ENCODE assay signal across 14 cellular contexts in the genomic region with DNA sequence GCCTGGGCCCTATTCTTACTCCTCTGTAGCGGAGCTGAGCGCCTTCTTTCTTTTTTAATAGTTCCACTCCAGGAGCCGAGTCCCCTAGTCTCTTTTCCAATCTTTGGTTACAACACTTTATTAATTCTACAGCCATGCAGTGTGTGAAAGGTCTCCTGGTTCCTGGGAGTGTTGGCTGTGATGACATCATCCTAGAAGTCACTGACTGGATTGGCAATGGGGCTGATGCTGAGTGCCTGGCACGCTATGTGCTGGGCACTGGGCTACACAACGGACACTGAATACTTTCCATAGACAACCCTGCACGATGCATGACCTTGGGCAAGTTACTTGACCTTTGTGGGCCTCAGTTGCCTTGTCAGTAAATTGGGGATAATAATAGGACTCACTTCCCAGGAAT. TPM values are rescaled to one million over a fixed set of nuclear protein-coding genes. Genes with fewer than 3 reads are reported as not detected.
DNase-seq lines count a peak whose midpoint lies in the region; ATAC-seq, FAIRE-seq and TF ChIP-seq lines count a peak whose summit lies in the region.
"Had no signal": no experiment of that assay in that cellular context is flagged by ENCODE, and none has a peak within 500 bp of the region (broad histone marks: within the 10 kb centered on the region; RNA-seq: fewer than 3 reads in every experiment).

No MANE protein-coding gene starts in this region.

- POLR2A ChIA-PET in K562 (lab: Yijun Ruan, JAX): interaction anchor here (0.6 to 1.3 kb wide), 2 partner anchors 25 to 295 kb away, joined by 3 to 5 read pairs; no protein-coding TSS in a partner anchor

- no peak for TF ChIP-seq POLR2A in K562 (conservative IDR thresholded peaks at IDR 0.05)

- peaks cover 4% of the 10 kb centered on the region for H3K9me1 ChIP-seq in K562 (ENCODE audit: control insufficient read depth, insufficient read depth, low read length)

- H3K36me3 ChIP-seq in K562 (ENCODE audit: control insufficient read depth, insufficient read depth, low read length): no peaks in the 10 kb centered on the region

- TF ChIP-seq CTCF in AG10803 (conservative IDR thresholded peaks at IDR 0.05; ENCODE audit: low read length) (no peak), K562 (IDR thresholded peaks at IDR 0.05 in 2 of 3, conservative IDR thresholded peaks at IDR 0.05 in 1 of 3; ENCODE audit: insufficient read depth in 2 of 3, low read depth in 1 of 3, low read length in 3 of 3) (no peak)

- H3K4me2 ChIP-seq in K562 (ENCODE audit: insufficient read depth, low read length): no peak overlapping the region

- H3K27ac ChIP-seq in K562 (ENCODE audit: extremely low read depth, low read depth, low read length): no peak overlapping the region

- DNase-seq in AG10803 (ENCODE audit: low read depth): peak; percentile 50
- peak; percentile 93 for DNase-seq in M059J (ENCODE audit: low read depth)
- DNase-seq in K562 (ENCODE audit: extremely low read depth in 1 of 4, low spot score in 3 of 4): no peak
- peak; percentile 74 for DNase-seq in kidney tubule cell (ENCODE audit: low spot score)
- no peak for DNase-seq in NCI-H2081 (lab: John Stamatoyannopoulos, UW)
- no peak for DNase-seq in stimulated activated CD4-positive, alpha-beta T cell treated with anti-CD3 and anti-CD28 coated beads, Interleukin-4, amount 100 ng/mL, for 24 hours
- DNase-seq in activated gamma-delta T cell (lab: John Stamatoyannopoulos, UW): no peak
- DNase-seq: activated CD4-positive, alpha-beta T cell treated with anti-CD3 and anti-CD28 coated beads, Interleukin-2, amount 10 ng/mL, durations not matched to agents 24 days and 14 days; activated T-cell treated with anti-CD3 and anti-CD28 coated beads, Interleukin-2, amount 50 U/mL, for 4 hours; NCI-H187; NCI-H526 treated with DMSO at 0.1 percent for 48 hours; occipital lobe had no signal

- in situ Hi-C loops in K562 (cut with MboI): no loop called here

- H3K4me3 ChIP-seq in AG10803 (ENCODE audit: low read length) (no peak overlapping the region), K562 (no peak overlapping the region)

- peaks cover 69 to 91% of the 10 kb centered on the region in 2 experiments for H3K27me3 ChIP-seq in K562 (ENCODE audit: control insufficient read depth in 2 of 2, insufficient read depth in 2 of 2, low read length in 2 of 2)

- H3K9me3 ChIP-seq in K562 (replicated peaks; ENCODE audit: control insufficient read depth, insufficient read depth, low read depth, low read length): no peaks in the 10 kb centered on the region

- ATAC-seq in K562: no peak
- ATAC-seq in HG02885 (IDR thresholded peaks at IDR 0.05; ENCODE audit: poor library complexity, unreplicated experiment): no peak
- ATAC-seq: activated T-cell treated with anti-CD3 and anti-CD28 coated beads, Interleukin-2, amount 50 U/mL, for 4 hours had no signal

- WGBS in K562 (ENCODE audit: insufficient coverage, low coverage, missing lambda C conversion rate): 0% methylated on average over 6 of the region's 6 CpGs

- no peak for FAIRE-seq in K562 (lab: Jason Lieb, UNC)
- FAIRE-seq: H1 had no signal

- H3K9ac ChIP-seq in K562 (ENCODE audit: insufficient read depth in 1 of 2, low read depth in 2 of 2, low read length in 2 of 2): no peak overlapping the region

- H2AFZ ChIP-seq in K562 (ENCODE audit: low read depth, low read length): no peak overlapping the region

- CTCF ChIA-PET in K562 (lab: Yijun Ruan, JAX; ENCODE audit: low intra/inter-chr PET ratio): no interaction called here

- no peak for TF ChIP-seq RAD21 in K562 (CRISPR knock-in tag; conservative IDR thresholded peaks at IDR 0.05 in 1 of 2, IDR thresholded peaks at IDR 0.05 in 1 of 2)

- no TSS peak for BruUV-seq in K562 (replicated peaks; lab: Mats Ljungman, UMichigan)

- H3K4me1 ChIP-seq in K562 (replicated peaks in 1 of 2; ENCODE audit: control insufficient read depth in 2 of 2, insufficient read depth in 2 of 2, low read length in 2 of 2): no peaks in the 10 kb centered on the region

- peaks cover 23% of the 10 kb centered on the region; the same call in 1 of the 2 replicates for H4K20me1 ChIP-seq in K562 (replicated peaks; ENCODE audit: control insufficient read depth, insufficient read depth, low read length)

- TF ChIP-seq EP300 in K562 (IDR thresholded peaks at IDR 0.05; ENCODE audit: low read length): no peak

- no peaks in the 10 kb centered on the region for H3K79me2 ChIP-seq in K562 (ENCODE audit: control insufficient read depth, insufficient read depth, low read length)

- intact Hi-C loops in K562 (cut with micrococcal nuclease): no loop called here

TF ChIP-seq in K562, 482 proteins besides CTCF, POLR2A, EP300 and RAD21:
- TF ChIP-seq MTA1 (IDR thresholded peaks at IDR 0.05; ENCODE audit: borderline replicate concordance) (no peak), TSC22D4 (tag; IDR thresholded peaks at IDR 0.05) (no peak), ATF7 (IDR thresholded peaks at IDR 0.05) (peak; percentile 52; the same call in 1 of the 2 replicates), ZBTB8A (IDR thresholded peaks at IDR 0.05; ENCODE audit: partially characterized antibody) (no peak), ESRRA (IDR thresholded peaks at IDR 0.05; ENCODE audit: borderline replicate concordance, low read depth) (peak; percentile 85)
- TF ChIP-seq, protein P1, sequence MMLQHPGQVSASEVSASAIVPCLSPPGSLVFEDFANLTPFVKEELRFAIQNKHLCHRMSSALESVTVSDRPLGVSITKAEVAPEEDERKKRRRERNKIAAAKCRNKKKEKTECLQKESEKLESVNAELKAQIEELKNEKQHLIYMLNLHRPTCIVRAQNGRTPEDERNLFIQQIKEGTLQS (IDR thresholded peaks at IDR 0.05): peak; percentile 82
- TF ChIP-seq, protein P1 (CRISPR knock-in tag; conservative IDR thresholded peaks at IDR 0.05): no peak

RNA-seq across cellular contexts. Expression of a gene that starts 50.7 kb away (rescaled TPM):
- total RNA-seq in M059J (2014; rRNA removed; shearing (Covaris generic)): 61.9 and 87.7 TPM in 2 replicates
- 2.3 and 8.0 TPM in 2 replicates for total RNA-seq in K562 (2011; cell fraction: chromatin; rRNA removed; ENCODE audit: low replicate concordance)
- total RNA-seq in K562 (2011; cell fraction: nucleolus; rRNA removed): 14.3 and 16.6 TPM in 2 replicates
- 11.5 and 13.2 TPM in 2 replicates for total RNA-seq in K562 (2011; cell fraction: nucleoplasm; rRNA removed)
- total RNA-seq in K562 (2014; rRNA removed) (30.8 and 43.7 TPM in 2 replicates), K562 (2014; rRNA removed; fragmentation: Illumina TruSeq; extraction: Trizol) (28.3 and 31.8 TPM in 2 replicates), K562 (2015; rRNA removed; fragmentation: Illumina TruSeq; extraction: Trizol) (36.8 and 38.6 TPM in 2 replicates), K562 (2021) (26.0 and 26.8 TPM in 2 replicates)
- polyA plus RNA-seq in K562 (2011; rRNA removed) (45.2 and 55.1 TPM in 2 replicates), K562 (2014; fragmentation: Illumina TruSeq; extraction: Trizol) (63.1 and 73.7 TPM in 2 replicates), K562 (2014; fragmentation: Nextera tagmentation; extraction: Ambion mirVana) (100 to 1,000 TPM in 1 of 2 experiments, 10 to 100 TPM in 1; 85.0 to 114 TPM), K562 (2014; rRNA removed) (40.5 and 45.9 TPM in 2 replicates)
- 63.9 and 67.1 TPM in 2 replicates for polyA plus RNA-seq in K562 (2011; cell fraction: cytosol; rRNA removed)
- 19.8 and 25.9 TPM in 2 replicates for polyA plus RNA-seq in K562 (2011; cell fraction: nucleus; rRNA removed)
- 45.2 and 53.6 TPM in 2 replicates for polyA plus RNA-seq in K562 (2012)
- polyA minus RNA-seq in K562 (2011; rRNA and poly(A)+ RNA removed): 12.1 and 13.5 TPM in 2 replicates
- polyA minus RNA-seq in K562 (2011; cell fraction: cytosol; rRNA and poly(A)+ RNA removed): 12.3 and 12.8 TPM in 2 replicates
- 3.8 and 5.9 TPM in 2 replicates for polyA minus RNA-seq in K562 (2011; cell fraction: nucleus; rRNA and poly(A)+ RNA removed)

Comparison
In these comparisons a context has a peak if more than half of its experiments do, and no peak if none do; other contexts are left out.
1. DNase-seq: peak in AG10803 (single experiment), M059J (single experiment) and kidney tubule cell (single experiment); none in K562 (0 of 4), NCI-H2081 (0 of 2), stimulated activated CD4-positive, alpha-beta T cell treated with anti-CD3 and anti-CD28 coated beads, Interleukin-4, amount 100 ng/mL, for 24 hours (single experiment) and activated gamma-delta T cell (single experiment).